ENCODE assay signal across 8 cellular contexts in the genomic region with DNA sequence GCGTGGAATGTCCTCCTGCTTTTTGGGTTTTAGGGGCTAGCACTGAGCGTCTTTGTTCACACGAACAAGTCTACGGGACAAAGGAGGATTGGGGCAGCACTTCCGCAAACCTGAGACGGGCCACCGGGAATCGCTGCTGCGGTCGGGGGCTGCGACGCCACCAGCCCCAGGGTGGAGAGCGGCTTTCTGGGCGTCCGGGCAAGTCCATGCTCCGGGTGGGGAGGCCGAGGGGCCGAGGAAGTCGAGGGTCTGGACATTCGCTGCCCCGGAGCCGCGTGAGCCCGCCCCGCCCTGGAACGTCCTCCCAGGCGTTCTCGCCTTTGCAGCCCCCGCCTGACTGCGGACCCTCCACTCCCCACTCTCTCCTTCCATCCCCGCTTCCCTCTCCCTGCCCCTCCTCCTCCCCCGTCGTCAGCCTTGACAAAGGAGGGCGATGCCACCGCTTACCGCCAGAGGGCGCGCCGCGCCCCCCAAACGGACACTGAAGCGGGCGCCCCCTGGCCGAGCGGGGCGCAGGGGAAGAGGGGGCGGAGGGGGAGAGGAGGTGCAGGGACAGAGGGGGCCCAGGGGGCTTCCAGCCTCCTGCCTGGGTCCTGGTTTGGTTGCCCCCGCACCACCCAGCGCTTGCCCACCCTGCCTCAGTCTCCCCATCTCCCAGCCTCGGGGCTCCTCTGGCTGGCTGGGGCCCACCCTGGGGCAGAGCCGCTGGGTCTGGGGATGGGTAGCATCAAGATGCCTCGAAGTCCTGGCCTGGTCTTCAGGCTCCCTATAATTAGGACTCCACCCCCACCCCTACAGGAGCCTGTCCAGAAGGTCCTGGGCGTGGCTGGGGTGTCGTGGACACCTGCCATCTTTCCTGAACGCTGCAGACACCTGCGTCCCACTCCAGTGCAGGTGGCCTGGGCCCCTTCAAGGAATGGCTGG. TPM values are rescaled to one million over a fixed set of nuclear protein-coding genes. Genes with fewer than 3 reads are reported as not detected.
DNase-seq lines count a peak whose midpoint lies in the region; ATAC-seq and TF ChIP-seq lines count a peak whose summit lies in the region.

No MANE protein-coding gene starts in this region.

- TF ChIP-seq POLR2A in sigmoid colon (IDR thresholded peaks at IDR 0.05), result no peak

- H3K27me3 ChIP-seq in iPS DF 6.9 (ENCODE audit: control insufficient read depth, insufficient read depth, low read length) (no peaks in the 10 kb centered on the region), sigmoid colon (no peaks in the 10 kb centered on the region)

- ATAC-seq in HG03571 (IDR thresholded peaks at IDR 0.05; ENCODE audit: unreplicated experiment) (peak; percentile 68), HG02610 (IDR thresholded peaks at IDR 0.05; ENCODE audit: unreplicated experiment) (no peak)

- peak; percentile 97 for TF ChIP-seq CTCF in GM12873 (IDR thresholded peaks at IDR 0.05; ENCODE audit: insufficient read depth, low read depth, low read length, missing control alignments)
- TF ChIP-seq CTCF in sigmoid colon (IDR thresholded peaks at IDR 0.05), result peak; percentile 94 to 99 (median 98)

- no peak for TF ChIP-seq EP300 in sigmoid colon (IDR thresholded peaks at IDR 0.05)

- H3K4me1 ChIP-seq in iPS DF 6.9 (ENCODE audit: control insufficient read depth, insufficient read depth, low read length), result no peaks in the 10 kb centered on the region; the same call in 1 of the 2 replicates
- peaks cover 0 to 10% (median 9%) of the 10 kb centered on the region in 4 donors for H3K4me1 ChIP-seq in sigmoid colon

- H3K9me3 ChIP-seq in iPS DF 6.9 (ENCODE audit: control insufficient read depth, insufficient read depth, low read length) (no peaks in the 10 kb centered on the region), sigmoid colon (no peaks in the 10 kb centered on the region)

- intact Hi-C loops in sigmoid colon (cut with DNase I), result loop anchor here (1.0 to 2.0 kb wide), 3 partner anchors 26 to 58 kb away; a partner anchor contains a TSS

- H3K4me3 ChIP-seq in iPS DF 6.9 (ENCODE audit: low read length), result peak overlapping the region; percentile 65
- peak overlapping the region; percentile 13 to 46 (median 43) for H3K4me3 ChIP-seq in sigmoid colon

- WGBS in iPS DF 6.9 (ENCODE audit: insufficient coverage, insufficient read length), result no CpG with 5 or more reads among the region's 56 CpGs
- 6 to 8% methylated on average over 56 of the region's 56 CpGs for WGBS in sigmoid colon, 2 donors

- DNase-seq in T-helper 1 cell (peak in 4 of 5 donors; percentile 37 to 52 (median 47)), astrocyte of the hippocampus (ENCODE audit: low read depth, low spot score) (peak; percentile 82), iPS DF 6.9 (ENCODE audit: low read depth, low spot score) (peak; percentile 64), sigmoid colon (peak; percentile 81), NCI-H187 (lab: John Stamatoyannopoulos, UW) (no peak)

- H3K27ac ChIP-seq in iPS DF 6.9 (ENCODE audit: low read length) (no peak overlapping the region), sigmoid colon (no peak overlapping the region)

- H3K36me3 ChIP-seq in iPS DF 6.9 (ENCODE audit: control insufficient read depth, insufficient read depth, low read length) (no peaks in the 10 kb centered on the region; the same call in 1 of the 2 replicates), sigmoid colon (no peaks in the 10 kb centered on the region)

RNA-seq across cellular contexts. Expression of a gene that starts 39.1 kb away (rescaled TPM):
- total RNA-seq in sigmoid colon, result 10 to 100 TPM; 26.3 to 67.0 (median 30.3) TPM
- polyA plus RNA-seq in sigmoid colon, result 100 to 1,000 TPM; 127 to 169 (median 130) TPM

RNA-seq across cellular contexts. Expression of a gene that starts 45.7 kb away (rescaled TPM):
- total RNA-seq in sigmoid colon, result 1 to 10 TPM; 1.4 to 5.4 (median 2.8) TPM
- polyA plus RNA-seq in sigmoid colon, result 1 to 10 TPM in 1 of 3 donors, not detected in 2; 4.2 TPM

Comparison
In these comparisons a context has a peak if more than half of its experiments do, and no peak if none do; other contexts are left out.
1. DNase-seq: peak in T-helper 1 cell (4 of 5), astrocyte of the hippocampus (single experiment), iPS DF 6.9 (single experiment) and sigmoid colon (single experiment); none in NCI-H187 (0 of 2).